In the genomic region with DNA sequence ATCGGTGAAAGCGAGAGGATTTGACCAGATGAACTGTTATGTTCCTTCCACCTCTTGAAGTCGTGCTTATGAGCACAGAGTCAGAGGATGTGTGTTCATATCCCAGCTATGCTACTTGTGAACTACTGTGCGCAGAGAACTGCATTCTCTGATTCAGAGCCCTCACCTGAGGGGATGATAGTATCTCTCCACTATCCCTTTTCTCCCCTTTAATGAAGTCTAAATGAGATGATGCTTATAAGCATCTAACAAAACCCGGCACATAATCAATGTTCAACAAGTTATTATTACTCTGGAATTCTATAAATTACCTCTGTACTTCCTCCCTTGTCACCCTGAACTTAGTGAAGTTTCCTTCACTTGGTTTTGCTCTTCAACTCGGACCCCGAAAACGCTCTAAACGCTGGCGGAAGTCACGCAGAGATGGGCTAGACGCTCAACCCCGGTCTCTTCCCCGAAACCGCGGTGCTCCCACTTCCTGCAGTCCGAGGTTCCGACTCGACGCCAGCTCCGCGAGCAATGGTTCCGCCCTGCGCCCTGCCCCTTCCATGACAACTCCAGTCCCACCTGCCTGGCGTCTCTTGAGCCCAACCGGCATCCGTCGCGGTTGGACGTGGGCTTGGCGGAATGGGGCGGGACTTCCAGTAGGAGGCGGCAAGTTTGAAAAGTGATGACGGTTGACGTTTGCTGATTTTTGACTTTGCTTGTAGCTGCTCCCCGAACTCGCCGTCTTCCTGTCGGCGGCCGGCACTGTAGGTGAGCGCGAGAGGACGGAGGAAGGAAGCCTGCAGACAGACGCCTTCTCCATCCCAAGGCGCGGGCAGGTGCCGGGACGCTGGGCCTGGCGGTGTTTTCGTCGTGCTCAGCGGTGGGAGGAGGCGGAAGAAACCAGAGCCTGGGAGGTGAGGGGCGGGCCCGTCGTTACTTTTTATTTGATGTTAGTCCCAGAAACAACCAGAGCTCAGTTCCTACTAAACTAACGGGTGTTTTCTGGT, we compare ENCODE assay signal across 1 cellular context.
TF ChIP-seq lines count a peak whose summit lies in the region.

Gene NUF2 (plus strand): TSS at position 644 of the 995 bp plus-strand sequence. CDS start 4,098 bp downstream, outside the sequence.

TF ChIP-seq in K562, 482 proteins besides CTCF, POLR2A, EP300 and RAD21 (continued from another document and continues in another):
- TF ChIP-seq ZBTB34 (CRISPR knock-in tag; IDR thresholded peaks at IDR 0.05) (no peak), NR2C2 (CRISPR knock-in tag; IDR thresholded peaks at IDR 0.05) (peak; percentile 91), NR2C2 (tag; IDR thresholded peaks at IDR 0.05) (peak; percentile 81; the same call in 1 of the 2 replicates), POLR3A (IDR thresholded peaks at IDR 0.05; ENCODE audit: borderline replicate concordance, extremely low read depth, insufficient read depth, insufficient read length) (peak; percentile 32), SMAD2 (IDR thresholded peaks at IDR 0.05; ENCODE audit: low read depth, low read length) (no peak), RBM14 (IDR thresholded peaks at IDR 0.05; ENCODE audit: borderline replicate concordance, insufficient read depth, low read depth, low read length) (no peak), ZNF347 (CRISPR knock-in tag; IDR thresholded peaks at IDR 0.05; ENCODE audit: low read depth) (no peak), ELK1 (CRISPR knock-in tag; IDR thresholded peaks at IDR 0.05) (no peak), ZNF398 (CRISPR knock-in tag; IDR thresholded peaks at IDR 0.05) (no peak), SMARCB1 (IDR thresholded peaks at IDR 0.05; ENCODE audit: insufficient read length, low read depth) (no peak), ZNF232 (CRISPR knock-in tag; IDR thresholded peaks at IDR 0.05) (no peak), DEAF1 (CRISPR knock-in tag; IDR thresholded peaks at IDR 0.05) (peak; percentile 38; the same call in 1 of the 2 replicates), ZNF121 (CRISPR knock-in tag; conservative IDR thresholded peaks at IDR 0.05) (no peak), ELF4 (CRISPR knock-in tag; IDR thresholded peaks at IDR 0.05) (peak; percentile 82; the same call in 1 of the 2 replicates), BRD4 (IDR thresholded peaks at IDR 0.05) (peak; percentile 78; the same call in 1 of the 2 replicates), ZNF830 (CRISPR knock-in tag; IDR thresholded peaks at IDR 0.05) (0 out of 2 replicates have a peak, but pooled peaks have one; percentile 81), ZNF507 (tag; conservative IDR thresholded peaks at IDR 0.05) (no peak), CHD2 (IDR thresholded peaks at IDR 0.05; ENCODE audit: low read depth, low read length) (0 out of 2 replicates have a peak, but pooled peaks have one; percentile 30), ZBTB43 (CRISPR knock-in tag; IDR thresholded peaks at IDR 0.05) (no peak), ZNF124 (CRISPR knock-in tag; IDR thresholded peaks at IDR 0.05) (no peak), SP2 (IDR thresholded peaks at IDR 0.05; ENCODE audit: extremely low read depth, low read depth, low read length, poor library complexity, severe bottlenecking) (no peak), FOSL1 (tag; conservative IDR thresholded peaks at IDR 0.05) (peak; percentile 51; the same call in 1 of the 2 replicates), PHB (CRISPR knock-in tag; IDR thresholded peaks at IDR 0.05) (no peak), UBTF (IDR thresholded peaks at IDR 0.05; ENCODE audit: borderline replicate concordance in 1 of 2, low read depth in 2 of 2, low read length in 2 of 2) (peak; percentile 69 to 95; a peak in 2 of 4 replicates), FUS (optimal IDR thresholded peaks at IDR 0.05; ENCODE audit: low read depth, low read length) (no peak), POLR2G (IDR thresholded peaks at IDR 0.05; ENCODE audit: low read depth, low read length) (peak; percentile 90), SNIP1 (IDR thresholded peaks at IDR 0.05; ENCODE audit: low read depth) (no peak; the same call in 1 of the 2 replicates), CBX1 (IDR thresholded peaks at IDR 0.05; ENCODE audit: low read depth) (peak; percentile 97), MAX (CRISPR knock-in tag; IDR thresholded peaks at IDR 0.05) (peak; percentile 97)
- TF ChIP-seq, protein P1, sequence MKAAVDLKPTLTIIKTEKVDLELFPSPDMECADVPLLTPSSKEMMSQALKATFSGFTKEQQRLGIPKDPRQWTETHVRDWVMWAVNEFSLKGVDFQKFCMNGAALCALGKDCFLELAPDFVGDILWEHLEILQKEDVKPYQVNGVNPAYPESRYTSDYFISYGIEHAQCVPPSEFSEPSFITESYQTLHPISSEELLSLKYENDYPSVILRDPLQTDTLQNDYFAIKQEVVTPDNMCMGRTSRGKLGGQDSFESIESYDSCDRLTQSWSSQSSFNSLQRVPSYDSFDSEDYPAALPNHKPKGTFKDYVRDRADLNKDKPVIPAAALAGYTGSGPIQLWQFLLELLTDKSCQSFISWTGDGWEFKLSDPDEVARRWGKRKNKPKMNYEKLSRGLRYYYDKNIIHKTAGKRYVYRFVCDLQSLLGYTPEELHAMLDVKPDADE (conservative IDR thresholded peaks at IDR 0.05; ENCODE audit: control insufficient read depth, low read depth, low read length): peak; percentile 90
- TF ChIP-seq, protein P2, sequence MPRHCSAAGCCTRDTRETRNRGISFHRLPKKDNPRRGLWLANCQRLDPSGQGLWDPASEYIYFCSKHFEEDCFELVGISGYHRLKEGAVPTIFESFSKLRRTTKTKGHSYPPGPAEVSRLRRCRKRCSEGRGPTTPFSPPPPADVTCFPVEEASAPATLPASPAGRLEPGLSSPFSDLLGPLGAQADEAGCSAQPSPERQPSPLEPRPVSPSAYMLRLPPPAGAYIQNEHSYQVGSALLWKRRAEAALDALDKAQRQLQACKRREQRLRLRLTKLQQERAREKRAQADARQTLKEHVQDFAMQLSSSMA (CRISPR knock-in tag; IDR thresholded peaks at IDR 0.05): peak; percentile 78; the same call in 1 of the 2 replicates
- TF ChIP-seq, protein P3, sequence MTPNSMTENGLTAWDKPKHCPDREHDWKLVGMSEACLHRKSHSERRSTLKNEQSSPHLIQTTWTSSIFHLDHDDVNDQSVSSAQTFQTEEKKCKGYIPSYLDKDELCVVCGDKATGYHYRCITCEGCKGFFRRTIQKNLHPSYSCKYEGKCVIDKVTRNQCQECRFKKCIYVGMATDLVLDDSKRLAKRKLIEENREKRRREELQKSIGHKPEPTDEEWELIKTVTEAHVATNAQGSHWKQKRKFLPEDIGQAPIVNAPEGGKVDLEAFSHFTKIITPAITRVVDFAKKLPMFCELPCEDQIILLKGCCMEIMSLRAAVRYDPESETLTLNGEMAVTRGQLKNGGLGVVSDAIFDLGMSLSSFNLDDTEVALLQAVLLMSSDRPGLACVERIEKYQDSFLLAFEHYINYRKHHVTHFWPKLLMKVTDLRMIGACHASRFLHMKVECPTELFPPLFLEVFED (CRISPR knock-in tag; conservative IDR thresholded peaks at IDR 0.05): peak; percentile 90
- TF ChIP-seq, protein P4, sequence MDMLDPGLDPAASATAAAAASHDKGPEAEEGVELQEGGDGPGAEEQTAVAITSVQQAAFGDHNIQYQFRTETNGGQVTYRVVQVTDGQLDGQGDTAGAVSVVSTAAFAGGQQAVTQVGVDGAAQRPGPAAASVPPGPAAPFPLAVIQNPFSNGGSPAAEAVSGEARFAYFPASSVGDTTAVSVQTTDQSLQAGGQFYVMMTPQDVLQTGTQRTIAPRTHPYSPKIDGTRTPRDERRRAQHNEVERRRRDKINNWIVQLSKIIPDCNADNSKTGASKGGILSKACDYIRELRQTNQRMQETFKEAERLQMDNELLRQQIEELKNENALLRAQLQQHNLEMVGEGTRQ (CRISPR knock-in tag; IDR thresholded peaks at IDR 0.05): no peak
- TF ChIP-seq, protein P5, sequence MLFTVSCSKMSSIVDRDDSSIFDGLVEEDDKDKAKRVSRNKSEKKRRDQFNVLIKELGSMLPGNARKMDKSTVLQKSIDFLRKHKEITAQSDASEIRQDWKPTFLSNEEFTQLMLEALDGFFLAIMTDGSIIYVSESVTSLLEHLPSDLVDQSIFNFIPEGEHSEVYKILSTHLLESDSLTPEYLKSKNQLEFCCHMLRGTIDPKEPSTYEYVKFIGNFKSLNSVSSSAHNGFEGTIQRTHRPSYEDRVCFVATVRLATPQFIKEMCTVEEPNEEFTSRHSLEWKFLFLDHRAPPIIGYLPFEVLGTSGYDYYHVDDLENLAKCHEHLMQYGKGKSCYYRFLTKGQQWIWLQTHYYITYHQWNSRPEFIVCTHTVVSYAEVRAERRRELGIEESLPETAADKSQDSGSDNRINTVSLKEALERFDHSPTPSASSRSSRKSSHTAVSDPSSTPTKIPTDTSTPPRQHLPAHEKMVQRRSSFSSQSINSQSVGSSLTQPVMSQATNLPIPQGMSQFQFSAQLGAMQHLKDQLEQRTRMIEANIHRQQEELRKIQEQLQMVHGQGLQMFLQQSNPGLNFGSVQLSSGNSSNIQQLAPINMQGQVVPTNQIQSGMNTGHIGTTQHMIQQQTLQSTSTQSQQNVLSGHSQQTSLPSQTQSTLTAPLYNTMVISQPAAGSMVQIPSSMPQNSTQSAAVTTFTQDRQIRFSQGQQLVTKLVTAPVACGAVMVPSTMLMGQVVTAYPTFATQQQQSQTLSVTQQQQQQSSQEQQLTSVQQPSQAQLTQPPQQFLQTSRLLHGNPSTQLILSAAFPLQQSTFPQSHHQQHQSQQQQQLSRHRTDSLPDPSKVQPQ (CRISPR knock-in tag; IDR thresholded peaks at IDR 0.05; ENCODE audit: borderline replicate concordance): 0 out of 2 replicates have a peak, but pooled peaks have one; percentile 38
